In the genomic region with DNA sequence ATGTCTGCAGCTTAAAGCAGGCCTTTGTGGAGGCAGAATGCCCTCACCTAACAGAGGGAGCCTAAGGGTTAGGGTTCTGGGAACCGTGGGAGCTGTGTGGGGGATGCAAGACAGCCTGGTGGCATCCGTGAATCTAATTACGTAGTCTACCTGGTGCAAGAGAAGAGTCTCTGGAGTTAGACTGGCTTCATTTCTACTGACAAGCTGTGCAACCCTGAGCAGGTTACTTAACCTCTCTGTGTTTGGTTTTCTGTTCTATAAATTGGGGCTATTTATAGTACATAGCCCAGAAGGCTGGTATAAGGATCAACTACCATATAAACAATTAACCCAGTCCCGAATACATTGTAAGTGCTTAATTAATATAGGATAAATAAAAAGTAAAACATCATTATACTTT, we compare ENCODE assay signal across 2 cellular contexts.
TF ChIP-seq lines count a peak whose summit lies in the region.

No MANE protein-coding gene starts in this region.

TF ChIP-seq in HepG2, 621 proteins besides CTCF, POLR2A, EP300 and RAD21:
- TF ChIP-seq ZNF768 (CRISPR knock-in tag; IDR thresholded peaks at IDR 0.05) = peak; percentile 79
- TF ChIP-seq, protein P1, sequence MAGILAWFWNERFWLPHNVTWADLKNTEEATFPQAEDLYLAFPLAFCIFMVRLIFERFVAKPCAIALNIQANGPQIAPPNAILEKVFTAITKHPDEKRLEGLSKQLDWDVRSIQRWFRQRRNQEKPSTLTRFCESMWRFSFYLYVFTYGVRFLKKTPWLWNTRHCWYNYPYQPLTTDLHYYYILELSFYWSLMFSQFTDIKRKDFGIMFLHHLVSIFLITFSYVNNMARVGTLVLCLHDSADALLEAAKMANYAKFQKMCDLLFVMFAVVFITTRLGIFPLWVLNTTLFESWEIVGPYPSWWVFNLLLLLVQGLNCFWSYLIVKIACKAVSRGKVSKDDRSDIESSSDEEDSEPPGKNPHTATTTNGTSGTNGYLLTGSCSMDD (CRISPR knock-in tag; IDR thresholded peaks at IDR 0.05) = no peak
- no peak for TF ChIP-seq HNRNPL (IDR thresholded peaks at IDR 0.05; ENCODE audit: low read depth, low read length)

TF ChIP-seq in K562, 482 proteins besides CTCF, POLR2A, EP300 and RAD21:
- TF ChIP-seq, protein P2, sequence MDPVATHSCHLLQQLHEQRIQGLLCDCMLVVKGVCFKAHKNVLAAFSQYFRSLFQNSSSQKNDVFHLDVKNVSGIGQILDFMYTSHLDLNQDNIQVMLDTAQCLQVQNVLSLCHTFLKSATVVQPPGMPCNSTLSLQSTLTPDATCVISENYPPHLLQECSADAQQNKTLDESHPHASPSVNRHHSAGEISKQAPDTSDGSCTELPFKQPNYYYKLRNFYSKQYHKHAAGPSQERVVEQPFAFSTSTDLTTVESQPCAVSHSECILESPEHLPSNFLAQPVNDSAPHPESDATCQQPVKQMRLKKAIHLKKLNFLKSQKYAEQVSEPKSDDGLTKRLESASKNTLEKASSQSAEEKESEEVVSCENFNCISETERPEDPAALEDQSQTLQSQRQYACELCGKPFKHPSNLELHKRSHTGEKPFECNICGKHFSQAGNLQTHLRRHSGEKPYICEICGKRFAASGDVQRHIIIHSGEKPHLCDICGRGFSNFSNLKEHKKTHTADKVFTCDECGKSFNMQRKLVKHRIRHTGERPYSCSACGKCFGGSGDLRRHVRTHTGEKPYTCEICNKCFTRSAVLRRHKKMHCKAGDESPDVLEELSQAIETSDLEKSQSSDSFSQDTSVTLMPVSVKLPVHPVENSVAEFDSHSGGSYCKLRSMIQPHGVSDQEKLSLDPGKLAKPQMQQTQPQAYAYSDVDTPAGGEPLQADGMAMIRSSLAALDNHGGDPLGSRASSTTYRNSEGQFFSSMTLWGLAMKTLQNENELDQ (CRISPR knock-in tag; IDR thresholded peaks at IDR 0.05; ENCODE audit: borderline replicate concordance) = no peak
- TF ChIP-seq POLR2B (IDR thresholded peaks at IDR 0.05; ENCODE audit: low read depth, partially characterized antibody) (no peak), ZNF780A (CRISPR knock-in tag; IDR thresholded peaks at IDR 0.05) (no peak), SRF (CRISPR knock-in tag; IDR thresholded peaks at IDR 0.05) (no peak), RBM25 (IDR thresholded peaks at IDR 0.05; ENCODE audit: low read depth, low read length, severe bottlenecking) (peak; percentile 76), CBX2 (IDR thresholded peaks at IDR 0.05; ENCODE audit: insufficient read depth, low read length, poor library complexity, severe bottlenecking) (no peak), CCNT2 (IDR thresholded peaks at IDR 0.05; ENCODE audit: borderline replicate concordance, extremely low read depth, insufficient read length, low read depth, low read length) (no peak), BCOR (IDR thresholded peaks at IDR 0.05) (peak; percentile 80), CBX8 (IDR thresholded peaks at IDR 0.05; ENCODE audit: borderline replicate concordance, extremely low read depth, low read depth, low read length, poor library complexity, severe bottlenecking) (no peak), CHD2 (IDR thresholded peaks at IDR 0.05; ENCODE audit: low read depth, low read length) (no peak), PHF20 (IDR thresholded peaks at IDR 0.05; ENCODE audit: partially characterized antibody) (no peak), HDGF (IDR thresholded peaks at IDR 0.05) (no peak), ZNF324 (CRISPR knock-in tag; IDR thresholded peaks at IDR 0.05) (no peak), KDM1A (IDR thresholded peaks at IDR 0.05) (peak in 1 of 2 experiments; percentile 39; a peak in 1 of 4 replicates), ZFP36 (IDR thresholded peaks at IDR 0.05; ENCODE audit: low read depth, low read length, partially characterized antibody) (peak; percentile 74), BDP1 (IDR thresholded peaks at IDR 0.05; ENCODE audit: insufficient read depth, insufficient read length) (no peak), KDM5B (IDR thresholded peaks at IDR 0.05; ENCODE audit: insufficient replicate concordance, low read depth, low read length) (no peak), BRF1 (IDR thresholded peaks at IDR 0.05; ENCODE audit: borderline replicate concordance, extremely low read depth, insufficient read length) (no peak), ARNT (IDR thresholded peaks at IDR 0.05) (no peak), ZFX (CRISPR knock-in tag; IDR thresholded peaks at IDR 0.05) (no peak), CEBPB (tag; IDR thresholded peaks at IDR 0.05) (no peak), ZNF134 (CRISPR knock-in tag; conservative IDR thresholded peaks at IDR 0.05) (no peak)
- TF ChIP-seq, protein P3, sequence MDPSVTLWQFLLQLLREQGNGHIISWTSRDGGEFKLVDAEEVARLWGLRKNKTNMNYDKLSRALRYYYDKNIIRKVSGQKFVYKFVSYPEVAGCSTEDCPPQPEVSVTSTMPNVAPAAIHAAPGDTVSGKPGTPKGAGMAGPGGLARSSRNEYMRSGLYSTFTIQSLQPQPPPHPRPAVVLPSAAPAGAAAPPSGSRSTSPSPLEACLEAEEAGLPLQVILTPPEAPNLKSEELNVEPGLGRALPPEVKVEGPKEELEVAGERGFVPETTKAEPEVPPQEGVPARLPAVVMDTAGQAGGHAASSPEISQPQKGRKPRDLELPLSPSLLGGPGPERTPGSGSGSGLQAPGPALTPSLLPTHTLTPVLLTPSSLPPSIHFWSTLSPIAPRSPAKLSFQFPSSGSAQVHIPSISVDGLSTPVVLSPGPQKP (CRISPR knock-in tag; IDR thresholded peaks at IDR 0.05) = no peak
- TF ChIP-seq, protein P4, sequence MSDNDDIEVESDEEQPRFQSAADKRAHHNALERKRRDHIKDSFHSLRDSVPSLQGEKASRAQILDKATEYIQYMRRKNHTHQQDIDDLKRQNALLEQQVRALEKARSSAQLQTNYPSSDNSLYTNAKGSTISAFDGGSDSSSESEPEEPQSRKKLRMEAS (CRISPR knock-in tag; IDR thresholded peaks at IDR 0.05) = no peak
- TF ChIP-seq, protein P5, sequence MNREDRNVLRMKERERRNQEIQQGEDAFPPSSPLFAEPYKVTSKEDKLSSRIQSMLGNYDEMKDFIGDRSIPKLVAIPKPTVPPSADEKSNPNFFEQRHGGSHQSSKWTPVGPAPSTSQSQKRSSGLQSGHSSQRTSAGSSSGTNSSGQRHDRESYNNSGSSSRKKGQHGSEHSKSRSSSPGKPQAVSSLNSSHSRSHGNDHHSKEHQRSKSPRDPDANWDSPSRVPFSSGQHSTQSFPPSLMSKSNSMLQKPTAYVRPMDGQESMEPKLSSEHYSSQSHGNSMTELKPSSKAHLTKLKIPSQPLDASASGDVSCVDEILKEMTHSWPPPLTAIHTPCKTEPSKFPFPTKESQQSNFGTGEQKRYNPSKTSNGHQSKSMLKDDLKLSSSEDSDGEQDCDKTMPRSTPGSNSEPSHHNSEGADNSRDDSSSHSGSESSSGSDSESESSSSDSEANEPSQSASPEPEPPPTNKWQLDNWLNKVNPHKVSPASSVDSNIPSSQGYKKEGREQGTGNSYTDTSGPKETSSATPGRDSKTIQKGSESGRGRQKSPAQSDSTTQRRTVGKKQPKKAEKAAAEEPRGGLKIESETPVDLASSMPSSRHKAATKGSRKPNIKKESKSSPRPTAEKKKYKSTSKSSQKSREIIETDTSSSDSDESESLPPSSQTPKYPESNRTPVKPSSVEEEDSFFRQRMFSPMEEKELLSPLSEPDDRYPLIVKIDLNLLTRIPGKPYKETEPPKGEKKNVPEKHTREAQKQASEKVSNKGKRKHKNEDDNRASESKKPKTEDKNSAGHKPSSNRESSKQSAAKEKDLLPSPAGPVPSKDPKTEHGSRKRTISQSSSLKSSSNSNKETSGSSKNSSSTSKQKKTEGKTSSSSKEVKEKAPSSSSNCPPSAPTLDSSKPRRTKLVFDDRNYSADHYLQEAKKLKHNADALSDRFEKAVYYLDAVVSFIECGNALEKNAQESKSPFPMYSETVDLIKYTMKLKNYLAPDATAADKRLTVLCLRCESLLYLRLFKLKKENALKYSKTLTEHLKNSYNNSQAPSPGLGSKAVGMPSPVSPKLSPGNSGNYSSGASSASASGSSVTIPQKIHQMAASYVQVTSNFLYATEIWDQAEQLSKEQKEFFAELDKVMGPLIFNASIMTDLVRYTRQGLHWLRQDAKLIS (CRISPR knock-in tag; IDR thresholded peaks at IDR 0.05) = no peak
